ENCODE assay signal across 8 cellular contexts in genomic region chr16:89257281-89257731, GRCh38. TPM values are rescaled to one million over a fixed set of nuclear protein-coding genes. Genes with fewer than 3 reads are reported as not detected.
A peak's percentile ranks its signal among the peaks of the same experiment; 100 is the strongest.
DNase-seq lines count a peak whose midpoint lies in the region; ATAC-seq and TF ChIP-seq lines count a peak whose summit lies in the region.

No MANE protein-coding gene starts in this region.

- no peak overlapping the region for H2BK20ac ChIP-seq in IMR-90 (ENCODE audit: low read depth, low read length)

- POLR2A ChIA-PET in IMR-90 (lab: Charles Lee; ENCODE audit: unreplicated experiment), result no interaction called here

- H3K9me3 Mint-ChIP-seq in endothelial cell (ENCODE audit: unreplicated experiment) (no peaks in the 10 kb centered on the region), osteocyte (ENCODE audit: unreplicated experiment) (no peaks in the 10 kb centered on the region)
- H3K9me3 Mint-ChIP-seq in natural killer cell treated with Interleukin-12 subunit alpha and Interleukin-12 subunit beta and Interleukin-15 and Interleukin-18, amount 100 ng/mL, for 72 hours, result no peaks in the 10 kb centered on the region

- no peaks in the 10 kb centered on the region for H3K36me3 ChIP-seq in IMR-90 (ENCODE audit: control insufficient read depth, insufficient read depth, low read length)

- H3K14ac ChIP-seq in IMR-90 (replicated peaks; ENCODE audit: low read depth, low read length), result 0 out of 2 replicates have a peak overlapping the region, but pooled peaks have one; percentile 52

- H3K23ac ChIP-seq in IMR-90 (ENCODE audit: low read depth, low read length), result peak overlapping the region; percentile 33; the same call in 1 of the 2 replicates

- peak overlapping the region; percentile 40 to 82; a peak in 3 of 4 replicates for H4K8ac ChIP-seq in IMR-90 (ENCODE audit: low read depth in 2 of 2, low read length in 2 of 2)

- H3K9me3 ChIP-seq in IMR-90 (ENCODE audit: control insufficient read depth, insufficient read depth, low read length), result no peaks in the 10 kb centered on the region

- peak overlapping the region; percentile 32 for H3K4me3 ChIP-seq in IMR-90 (ENCODE audit: insufficient read depth, low read depth, low read length)

- H3K4me1 Mint-ChIP-seq in endothelial cell (ENCODE audit: unreplicated experiment) (peaks cover 21% of the 10 kb centered on the region), osteocyte (ENCODE audit: unreplicated experiment) (peaks cover 2% of the 10 kb centered on the region)
- peaks cover 16 to 18% of the 10 kb centered on the region in 2 donors for H3K4me1 Mint-ChIP-seq in natural killer cell treated with Interleukin-12 subunit alpha and Interleukin-12 subunit beta and Interleukin-15 and Interleukin-18, amount 100 ng/mL, for 72 hours (ENCODE audit: low read depth in 2 of 2)

- H3K9ac ChIP-seq in IMR-90 (ENCODE audit: low read depth, low read length), result peak overlapping the region; percentile 30; the same call in 1 of the 2 replicates

- intact Hi-C loops in IMR-90 (cut with micrococcal nuclease), result no loop called here

- H4K91ac ChIP-seq in IMR-90 (ENCODE audit: insufficient read depth, low read depth, low read length), result no peak overlapping the region; the same call in 1 of the 2 replicates

- H3K27me3 Mint-ChIP-seq in endothelial cell (ENCODE audit: unreplicated experiment), result peaks cover 8% of the 10 kb centered on the region
- H3K27me3 Mint-ChIP-seq in natural killer cell treated with Interleukin-12 subunit alpha and Interleukin-12 subunit beta and Interleukin-15 and Interleukin-18, amount 100 ng/mL, for 72 hours, result peaks cover 10% of the 10 kb centered on the region in 2 donors
- H3K27me3 Mint-ChIP-seq in osteocyte (ENCODE audit: unreplicated experiment), result no peaks in the 10 kb centered on the region

- H3K27ac ChIP-seq in IMR-90 (ENCODE audit: insufficient read depth, low read length), result no peak overlapping the region; the same call in 1 of the 2 replicates

- H2BK15ac ChIP-seq in IMR-90 (ENCODE audit: low read depth, low read length), result no peak overlapping the region; the same call in 2 of the 3 replicates

- no peaks in the 10 kb centered on the region for H3K27me3 ChIP-seq in IMR-90 (ENCODE audit: control insufficient read depth, insufficient read depth, low read length)

- no peak overlapping the region for H2BK5ac ChIP-seq in IMR-90 (ENCODE audit: low read depth, low read length, poor library complexity, severe bottlenecking)

- in situ Hi-C loops in IMR-90 (cut with MboI; ENCODE audit: low sequenced_read_pairs), result no loop called here

- 1% methylated on average over 15 of the region's 44 CpGs; no CpG with 5 or more reads in 1 of the 2 experiments for WGBS in IMR-90 (ENCODE audit: extremely low coverage in 2 of 2, insufficient read length in 1 of 2), 2 experiments

- ATAC-seq in IMR-90 (ENCODE audit: low read depth) (peak; percentile 65), HG03097 (IDR thresholded peaks at IDR 0.05; ENCODE audit: low FRiP score, unreplicated experiment) (no peak), HG02610 (IDR thresholded peaks at IDR 0.05; ENCODE audit: unreplicated experiment) (no peak)
- ATAC-seq in natural killer cell treated with Interleukin-12 subunit alpha and Interleukin-12 subunit beta and Interleukin-15 and Interleukin-18, amount 100 ng/mL, for 72 hours, result peak; percentile 37 to 43

- H2AK5ac ChIP-seq in IMR-90 (ENCODE audit: low read depth, low read length), result peak overlapping the region; percentile 33

- H3K4me3 Mint-ChIP-seq in endothelial cell (ENCODE audit: unreplicated experiment) (peak overlapping the region; percentile 18), osteocyte (ENCODE audit: unreplicated experiment) (no peak overlapping the region)
- H3K4me3 Mint-ChIP-seq in natural killer cell treated with Interleukin-12 subunit alpha and Interleukin-12 subunit beta and Interleukin-15 and Interleukin-18, amount 100 ng/mL, for 72 hours, result peak overlapping the region; percentile 30

- H3K4me1 ChIP-seq in IMR-90 (ENCODE audit: control insufficient read depth, insufficient read depth, low read length), result no peaks in the 10 kb centered on the region

- H2BK120ac ChIP-seq in IMR-90 (ENCODE audit: low read depth, low read length), result peak overlapping the region; percentile 34; the same call in 1 of the 2 replicates

- H3K56ac ChIP-seq in IMR-90 (ENCODE audit: extremely low read depth, insufficient read depth, low read length), result no peak overlapping the region

- H3K18ac ChIP-seq in IMR-90 (ENCODE audit: low read depth, low read length), result no peak overlapping the region

- H4K5ac ChIP-seq in IMR-90 (ENCODE audit: low read depth, low read length), result peak overlapping the region; percentile 42; the same call in 1 of the 2 replicates

- TF ChIP-seq RAD21 in IMR-90 (IDR thresholded peaks at IDR 0.05; ENCODE audit: low read length), result no peak

- CTCF ChIA-PET in IMR-90 (lab: Yijun Ruan, JAX), result no interaction called here

- H3K9me1 ChIP-seq in IMR-90 (ENCODE audit: insufficient read depth, low read length), result no peaks in the 10 kb centered on the region

- H3K4me2 ChIP-seq in IMR-90 (ENCODE audit: low read depth, low read length), result peak overlapping the region; percentile 67

- peak overlapping the region; percentile 90 for H2AK9ac ChIP-seq in IMR-90 (replicated peaks; ENCODE audit: low read depth, low read length, poor library complexity)

- TF ChIP-seq POLR2A in IMR-90 (IDR thresholded peaks at IDR 0.05; ENCODE audit: low read depth, low read length), result no peak

- peak overlapping the region; percentile 67 for H3K4ac ChIP-seq in IMR-90 (ENCODE audit: low read depth, low read length)

- dilution Hi-C loops in IMR-90 (cut with HindIII; ENCODE audit: low sequenced_read_pairs, unreplicated experiment), result no loop called here

- DNase-seq in AG20443 (ENCODE audit: low spot score) (peak; percentile 63), IMR-90 (no peak), endothelial cell (ENCODE audit: low spot score) (peak; percentile 50), SW480 (ENCODE audit: low spot score) (no peak), osteocyte (ENCODE audit: extremely low spot score, unreplicated experiment) (no peak)
- no peak for DNase-seq in natural killer cell treated with Interleukin-12 subunit alpha and Interleukin-12 subunit beta and Interleukin-15 and Interleukin-18, amount 100 ng/mL, for 72 hours (ENCODE audit: low spot score)

- TF ChIP-seq CTCF in IMR-90 (conservative IDR thresholded peaks at IDR 0.05; ENCODE audit: low read depth, low read length) (0 out of 2 replicates have a peak, but pooled peaks have one; percentile 0), endothelial cell (IDR thresholded peaks at IDR 0.05; ENCODE audit: unreplicated experiment) (no peak), osteocyte (IDR thresholded peaks at IDR 0.05) (no peak)

- no TSS peak for BruUV-seq in IMR-90 (replicated peaks; lab: Mats Ljungman, UMichigan)

- peak overlapping the region; percentile 90 for H2AFZ ChIP-seq in IMR-90 (replicated peaks; ENCODE audit: low read length, poor library complexity)

- H3K27ac Mint-ChIP-seq in endothelial cell (ENCODE audit: unreplicated experiment), result no peak overlapping the region
- H3K27ac Mint-ChIP-seq in natural killer cell treated with Interleukin-12 subunit alpha and Interleukin-12 subunit beta and Interleukin-15 and Interleukin-18, amount 100 ng/mL, for 72 hours, result no peak overlapping the region
- no peak overlapping the region for H3K27ac Mint-ChIP-seq in osteocyte (ENCODE audit: unreplicated experiment)

- peaks cover 5% of the 10 kb centered on the region for H3K36me3 Mint-ChIP-seq in endothelial cell (ENCODE audit: low read depth, unreplicated experiment)
- no peaks in the 10 kb centered on the region for H3K36me3 Mint-ChIP-seq in natural killer cell treated with Interleukin-12 subunit alpha and Interleukin-12 subunit beta and Interleukin-15 and Interleukin-18, amount 100 ng/mL, for 72 hours
- no peaks in the 10 kb centered on the region for H3K36me3 Mint-ChIP-seq in osteocyte (ENCODE audit: unreplicated experiment)

- H4K20me1 ChIP-seq in IMR-90 (ENCODE audit: insufficient read depth, low read length), result no peaks in the 10 kb centered on the region

- H3K79me1 ChIP-seq in IMR-90 (ENCODE audit: low read depth in 1 of 2, low read length in 2 of 2), result peaks cover 0 to 3% of the 10 kb centered on the region in 2 experiments; a peak in 1 of 4 replicates

TF ChIP-seq in IMR-90, 13 proteins besides CTCF, POLR2A, EP300 and RAD21 (continues in another document):
- TF ChIP-seq MXI1 (IDR thresholded peaks at IDR 0.05; ENCODE audit: borderline replicate concordance, low read depth, low read length), result no peak
- no peak for TF ChIP-seq ELK1 (IDR thresholded peaks at IDR 0.05; ENCODE audit: borderline replicate concordance, low read depth, low read length)

RNA-seq across cellular contexts. Expression of gene ZNF778, which starts 39.8 kb away (rescaled TPM):
- total RNA-seq in IMR-90 (2012; rRNA removed), result 8.3 and 9.9 TPM in 2 replicates
- 4.1 and 5.6 TPM in 2 replicates for polyA plus RNA-seq in IMR-90 (2012; rRNA removed)
- 1.6 and 2.1 TPM in 2 replicates for polyA plus RNA-seq in IMR-90 (2012; cell fraction: cytosol; rRNA removed)
- 10.5 and 11.8 TPM in 2 replicates for polyA plus RNA-seq in IMR-90 (2012; cell fraction: nucleus; rRNA removed; ENCODE audit: low replicate concordance)
- total RNA-seq in endothelial cell (ENCODE audit: unreplicated experiment), result 35.5 TPM
- 10 to 100 TPM in 1 of 2 donors, 1 to 10 TPM in 1; 7.5 to 23.3 TPM for total RNA-seq in natural killer cell treated with Interleukin-12 subunit alpha and Interleukin-12 subunit beta and Interleukin-15 and Interleukin-18, amount 100 ng/mL, for 72 hours
- total RNA-seq in osteocyte, result 8.6 and 10.5 TPM in 2 replicates

RNA-seq across cellular contexts. Expression of gene SLC22A31, which starts 57.0 kb away (rescaled TPM):
- total RNA-seq in IMR-90 (2012; rRNA removed) (0.18 and 0.56 TPM in 2 replicates), endothelial cell (ENCODE audit: unreplicated experiment) (0.54 TPM), osteocyte (not detected in 2 replicates)
- polyA plus RNA-seq in IMR-90 (2012; rRNA removed), result 5.0 and 5.5 TPM in 2 replicates
- polyA plus RNA-seq in IMR-90 (2012; cell fraction: cytosol; rRNA removed), result 2.8 and 4.2 TPM in 2 replicates
- 48.5 and 137 TPM in 2 replicates for polyA plus RNA-seq in IMR-90 (2012; cell fraction: nucleus; rRNA removed; ENCODE audit: low replicate concordance)
- 1 to 10 TPM in 1 of 2 donors, under 1 TPM in 1; 0.53 to 1.2 TPM for total RNA-seq in natural killer cell treated with Interleukin-12 subunit alpha and Interleukin-12 subunit beta and Interleukin-15 and Interleukin-18, amount 100 ng/mL, for 72 hours

Comparison
In these comparisons a context has a peak if more than half of its experiments do, and no peak if none do; other contexts are left out.
1. DNase-seq: peak in AG20443 (single experiment) and endothelial cell (single experiment); none in IMR-90 (single experiment), natural killer cell treated with Interleukin-12 subunit alpha and Interleukin-12 subunit beta and Interleukin-15 and Interleukin-18, amount 100 ng/mL, for 72 hours (single experiment), SW480 (single experiment) and osteocyte (single experiment).
2. ATAC-seq: peak in IMR-90 (single experiment) and natural killer cell treated with Interleukin-12 subunit alpha and Interleukin-12 subunit beta and Interleukin-15 and Interleukin-18, amount 100 ng/mL, for 72 hours (2 of 2); none in HG03097 (single experiment) and HG02610 (single experiment).